Comparison of ENCODE assay signal across 15 cellular contexts in the genomic region with DNA sequence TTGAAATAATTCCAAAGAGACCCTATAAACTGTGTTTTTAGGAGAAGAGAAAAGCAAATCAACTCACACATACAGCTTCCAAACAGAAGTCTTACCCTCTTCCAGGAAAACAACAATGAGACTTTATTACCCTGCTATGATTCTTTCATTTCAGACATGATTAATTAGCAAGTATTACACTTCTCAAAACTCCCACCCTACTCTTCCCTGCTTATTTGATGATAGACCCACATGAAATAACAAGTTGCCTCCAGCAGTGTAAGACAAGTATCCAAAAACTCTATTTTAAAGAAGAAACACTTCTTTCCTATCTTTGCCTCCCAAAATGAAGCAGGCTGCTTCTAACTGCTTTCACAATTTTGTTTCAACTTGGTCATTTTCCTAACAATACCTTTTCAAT. TPM values are rescaled to one million over a fixed set of nuclear protein-coding genes. Genes with fewer than 3 reads are reported as not detected.
DNase-seq lines count a peak whose midpoint lies in the region; ATAC-seq and TF ChIP-seq lines count a peak whose summit lies in the region.
"Had no signal": no experiment of that assay in that cellular context is flagged by ENCODE, and none has a peak within 500 bp of the region (broad histone marks: within the 10 kb centered on the region; RNA-seq: fewer than 3 reads in every experiment).

No MANE protein-coding gene starts in this region.

- H3K9ac ChIP-seq in colonic mucosa (ENCODE audit: low read depth in 2 of 2, low read length in 2 of 2): no peak overlapping the region
- H3K9ac ChIP-seq in mesenchymal stem cell (ENCODE audit: low read length): peak overlapping the region; percentile 91

- H3K36me3 ChIP-seq in colonic mucosa: no peaks in the 10 kb centered on the region
- no peaks in the 10 kb centered on the region for H3K36me3 ChIP-seq in mesenchymal stem cell (ENCODE audit: control insufficient read depth in 1 of 2, insufficient read depth in 2 of 2, low read depth in 1 of 2, low read length in 2 of 2)
- H3K36me3 ChIP-seq in testis (ENCODE audit: low read depth, missing control alignments): no peaks in the 10 kb centered on the region

- H3K27me3 ChIP-seq in colonic mucosa: peaks cover 5% of the 10 kb centered on the region
- no peaks in the 10 kb centered on the region for H3K27me3 ChIP-seq in mesenchymal stem cell (ENCODE audit: control insufficient read depth in 1 of 2, insufficient read depth in 1 of 2, low read length in 2 of 2)
- H3K27me3 ChIP-seq in testis: no peaks in the 10 kb centered on the region

- DNase-seq in HT1080 (ENCODE audit: low read depth): peak; percentile 0
- no peak for DNase-seq in colonic mucosa
- DNase-seq in mesenchymal stem cell: peak; percentile 15
- DNase-seq in testis: no peak
- no peak for DNase-seq in SW 1271 (lab: John Stamatoyannopoulos, UW)
- DNase-seq in COLO829 (ENCODE audit: low spot score): no peak
- DNase-seq in naive thymus-derived CD8-positive, alpha-beta T cell: no peak
- DNase-seq: activated CD4-positive, alpha-beta T cell treated with anti-CD3 and anti-CD28 coated beads for 4 hours; activated T-cell treated with anti-CD3 and anti-CD28 coated beads, Interleukin-2, amount 50 U/mL, for 48 hours; CD4-positive, alpha-beta memory T cell; immature natural killer cell; NCI-H2107; occipital lobe had no signal

- H3K14ac ChIP-seq in mesenchymal stem cell (ENCODE audit: low read length in 2 of 2): no peak overlapping the region

- no peaks in the 10 kb centered on the region for H3K79me1 ChIP-seq in mesenchymal stem cell (replicated peaks; ENCODE audit: low read length, poor library complexity, severe bottlenecking)

- no peak overlapping the region for H4K91ac ChIP-seq in mesenchymal stem cell (ENCODE audit: low read length)

- H3K4me1 ChIP-seq in colonic mucosa (no peaks in the 10 kb centered on the region), mesenchymal stem cell (ENCODE audit: control insufficient read depth, insufficient read depth, low read depth, low read length) (no peaks in the 10 kb centered on the region), testis (no peaks in the 10 kb centered on the region)

- no peak overlapping the region for H2AK5ac ChIP-seq in mesenchymal stem cell (ENCODE audit: low read length, severe bottlenecking)

- peaks cover 11 to 35% (median 19%) of the 10 kb centered on the region in 5 donors for H3K27me3 Mint-ChIP-seq in naive thymus-derived CD8-positive, alpha-beta T cell

- ATAC-seq in HG02938 (IDR thresholded peaks at IDR 0.05; ENCODE audit: unreplicated experiment): no peak
- ATAC-seq in naive thymus-derived CD8-positive, alpha-beta T cell: no peak
- ATAC-seq: stimulated activated memory B cell treated with anti-CD40 and anti-IgM and Interleukin-4, amounts not matched to agents 10 μg/mL and 1 μg/mL and 100 μg/mL, for 72 hours had no signal

- H3K4me3 ChIP-seq in colonic mucosa (no peak overlapping the region), mesenchymal stem cell (ENCODE audit: insufficient read depth in 1 of 2, low read depth in 1 of 2, low read length in 2 of 2) (peak overlapping the region in 1 of 2 experiments; percentile 86), testis (no peak overlapping the region)

- no peak overlapping the region for H2BK12ac ChIP-seq in mesenchymal stem cell (ENCODE audit: low read length in 2 of 2)

- H3K4me1 Mint-ChIP-seq in naive thymus-derived CD8-positive, alpha-beta T cell: peaks cover 3 to 6% (median 4%) of the 10 kb centered on the region in 4 donors
- H3K4me1 Mint-ChIP-seq: immature natural killer cell had no signal

- intact Hi-C loops in colonic mucosa (cut with DNase I) (no loop called here), testis (cut with DNase I; ENCODE audit: low total_unique reads) (no loop called here)

- TF ChIP-seq CTCF in colonic mucosa (IDR thresholded peaks at IDR 0.05) (no peak), testis (IDR thresholded peaks at IDR 0.05) (no peak)

- no peak overlapping the region for H4K8ac ChIP-seq in mesenchymal stem cell (ENCODE audit: low read length)

- H3K9me3 ChIP-seq in colonic mucosa (no peaks in the 10 kb centered on the region), mesenchymal stem cell (ENCODE audit: control insufficient read depth, low read length) (no peaks in the 10 kb centered on the region), testis (no peaks in the 10 kb centered on the region)

- no peak overlapping the region for H3K27ac Mint-ChIP-seq in naive thymus-derived CD8-positive, alpha-beta T cell
- H3K27ac Mint-ChIP-seq: CD4-positive, alpha-beta memory T cell; immature natural killer cell; stimulated activated memory B cell treated with anti-CD40 and anti-IgM and Interleukin-4, amounts not matched to agents 10 μg/mL and 1 μg/mL and 100 μg/mL, for 72 hours had no signal

- no peak overlapping the region for H3K4me2 ChIP-seq in mesenchymal stem cell (ENCODE audit: low read length, poor library complexity, severe bottlenecking)

- no peak overlapping the region for H2BK120ac ChIP-seq in mesenchymal stem cell (ENCODE audit: low read depth, low read length)

- H2AFZ ChIP-seq in mesenchymal stem cell (ENCODE audit: low read depth, low read length): no peak overlapping the region

- peaks cover 0 to 9% (median 3%) of the 10 kb centered on the region in 9 donors for H3K9me3 Mint-ChIP-seq in naive thymus-derived CD8-positive, alpha-beta T cell

- H3K18ac ChIP-seq in mesenchymal stem cell (ENCODE audit: low read depth in 1 of 2, low read length in 2 of 2): no peak overlapping the region

- H3K27ac ChIP-seq in colonic mucosa (peak overlapping the region; percentile 34), mesenchymal stem cell (ENCODE audit: low read length, poor library complexity, severe bottlenecking) (no peak overlapping the region), testis (peak overlapping the region; percentile 69 to 93)

- no peak overlapping the region for H3K4ac ChIP-seq in mesenchymal stem cell (ENCODE audit: low read depth in 1 of 2, low read length in 2 of 2)

- H2BK15ac ChIP-seq in mesenchymal stem cell (ENCODE audit: low read depth, poor library complexity, severe bottlenecking): no peak overlapping the region

- no peak overlapping the region for H3K23ac ChIP-seq in mesenchymal stem cell (ENCODE audit: low read length in 2 of 2)

- TF ChIP-seq POLR2A in testis (IDR thresholded peaks at IDR 0.05): no peak

- H3K36me3 Mint-ChIP-seq in naive thymus-derived CD8-positive, alpha-beta T cell: no peaks in the 10 kb centered on the region
- H3K36me3 Mint-ChIP-seq: CD4-positive, alpha-beta memory T cell had no signal

- POLR2A ChIA-PET in naive thymus-derived CD8-positive, alpha-beta T cell (lab: Charles Lee): no interaction called here

- no peak overlapping the region for H2BK5ac ChIP-seq in mesenchymal stem cell (ENCODE audit: low read depth, low read length, poor library complexity, severe bottlenecking)

- no peak overlapping the region for H3K4me3 Mint-ChIP-seq in naive thymus-derived CD8-positive, alpha-beta T cell
- H3K4me3 Mint-ChIP-seq: CD4-positive, alpha-beta memory T cell; immature natural killer cell; stimulated activated memory B cell treated with anti-CD40 and anti-IgM and Interleukin-4, amounts not matched to agents 10 μg/mL and 1 μg/mL and 100 μg/mL, for 72 hours had no signal

RNA-seq across cellular contexts. Expression of a gene that starts 4.1 kb away (rescaled TPM):
- 0.43 and 1.7 TPM in 2 replicates for total RNA-seq in HT1080 (2014; rRNA removed; shearing (Covaris generic))
- polyA plus RNA-seq in HT1080 (2015; cell fraction: cytosol; rRNA removed): 0.95 and 1.3 TPM in 2 replicates
- polyA plus RNA-seq in HT1080 (2015; cell fraction: nucleus; rRNA removed): 2.7 and 3.3 TPM in 2 replicates
- total RNA-seq in colonic mucosa (under 1 TPM; 0.58 to 0.89 TPM), testis (1 to 10 TPM; 3.6 to 3.9 TPM)
- 6.1 TPM for polyA plus RNA-seq in mesenchymal stem cell (2013, experiment 1 of 2)
- polyA plus RNA-seq in mesenchymal stem cell (2013, experiment 2 of 2): 5.7 TPM
- 3.5 TPM for polyA plus RNA-seq in testis (ENCODE audit: insufficient read depth, low read depth, low replicate concordance)
- total RNA-seq in naive thymus-derived CD8-positive, alpha-beta T cell: not detected
- not detected for polyA plus RNA-seq in naive thymus-derived CD8-positive, alpha-beta T cell
- total RNA-seq: CD4-positive, alpha-beta memory T cell had no signal
- polyA plus RNA-seq: CD4-positive, alpha-beta memory T cell; immature natural killer cell had no signal

Comparison
In these comparisons a context has a peak if more than half of its experiments do, and no peak if none do; other contexts are left out.
1. DNase-seq: peak in HT1080 (single experiment) and mesenchymal stem cell (single experiment); none in colonic mucosa (single experiment), testis (single experiment), SW 1271 (0 of 2), COLO829 (single experiment) and naive thymus-derived CD8-positive, alpha-beta T cell (0 of 10).